8 cellular contexts compared by ENCODE assay signal in the genomic region with DNA sequence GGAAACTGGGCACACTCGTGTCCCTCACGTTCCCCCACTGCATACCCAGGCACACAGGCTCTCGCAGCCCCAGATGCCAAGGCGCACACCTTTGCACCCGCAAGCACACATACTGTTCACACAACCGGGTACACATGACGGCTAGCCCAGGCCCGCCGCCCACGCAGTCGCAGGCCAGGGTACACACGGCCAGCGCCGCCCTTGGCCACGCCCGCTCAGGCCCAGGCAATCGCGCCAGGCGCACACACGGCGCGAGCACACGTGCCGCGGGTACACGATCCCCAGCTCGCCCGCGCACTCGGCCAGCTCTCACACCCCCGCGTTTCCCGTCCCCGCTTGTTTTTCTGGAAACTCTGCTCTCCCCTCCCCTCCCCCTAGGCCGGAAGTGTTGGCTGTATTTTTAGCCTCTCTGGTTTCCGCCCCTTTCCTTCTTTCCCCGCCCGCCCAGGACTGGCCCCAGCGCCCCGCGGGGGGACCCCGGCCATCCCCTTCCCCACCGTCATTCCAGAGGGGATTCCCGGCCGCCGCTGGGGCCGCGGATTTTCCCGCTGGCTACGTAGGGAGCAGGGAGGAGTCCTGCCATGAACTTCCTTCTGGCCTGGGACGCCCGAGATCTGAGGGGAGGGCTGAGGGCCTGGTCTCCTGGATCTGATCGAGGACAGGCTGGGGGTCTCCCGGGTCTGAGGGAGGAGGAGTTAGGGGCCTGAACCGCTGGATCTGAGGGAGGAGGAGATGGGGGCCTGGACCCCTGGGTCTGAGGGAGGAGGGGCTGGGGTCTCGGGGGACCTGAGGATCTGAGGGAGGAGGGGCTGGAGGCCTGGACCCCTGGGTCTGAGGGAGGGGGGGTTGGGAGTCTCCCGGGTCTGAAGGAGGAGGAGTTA. TPM values are rescaled to one million over a fixed set of nuclear protein-coding genes. Genes with fewer than 3 reads are reported as not detected.
A peak's percentile ranks its signal among the peaks of the same experiment; 100 is the strongest.
DNase-seq lines count a peak whose midpoint lies in the region; ATAC-seq and TF ChIP-seq lines count a peak whose summit lies in the region.

No MANE protein-coding gene starts in this region.

- peak; percentile 27 for ATAC-seq in HG03135 (IDR thresholded peaks at IDR 0.05; ENCODE audit: unreplicated experiment)

- H3K27me3 Mint-ChIP-seq in endodermal cell (ENCODE audit: insufficient read depth) = no peaks in the 10 kb centered on the region

- H3K4me3 ChIP-seq in endodermal cell (ENCODE audit: low read length) = peak overlapping the region; percentile 76

- H3K9me3 Mint-ChIP-seq in endodermal cell = no peaks in the 10 kb centered on the region

- H3K36me3 ChIP-seq in endodermal cell (ENCODE audit: control insufficient read depth, insufficient read depth, low read length) = peaks cover 3% of the 10 kb centered on the region

- TF ChIP-seq POLR2A in GM10847 (IDR thresholded peaks at IDR 0.05; ENCODE audit: extremely low read depth, insufficient read length) = peak; percentile 23

- no peaks in the 10 kb centered on the region for H3K27me3 ChIP-seq in endodermal cell (ENCODE audit: control insufficient read depth, insufficient read depth, low read length, poor library complexity, severe bottlenecking)

- 7 to 18% methylated on average over 23 to 57 of the region's 57 CpGs for WGBS in endodermal cell (ENCODE audit: insufficient coverage in 1 of 2, insufficient read length in 1 of 2), 2 experiments

- H3K9ac ChIP-seq in endodermal cell (ENCODE audit: extremely low read depth, low read length, poor library complexity, severe bottlenecking) = peak overlapping the region; percentile 80

- H3K27ac Mint-ChIP-seq in endodermal cell = peak overlapping the region; percentile 100

- no peaks in the 10 kb centered on the region for H3K9me3 ChIP-seq in endodermal cell (ENCODE audit: control insufficient read depth, low read length)

- no peak for TF ChIP-seq CTCF in endodermal cell (conservative IDR thresholded peaks at IDR 0.05)

- peaks cover 46% of the 10 kb centered on the region for H3K4me1 Mint-ChIP-seq in endodermal cell

- peaks cover 21% of the 10 kb centered on the region for H3K4me1 ChIP-seq in endodermal cell (ENCODE audit: control insufficient read depth, insufficient read depth, low read length)

- peak overlapping the region; percentile 96 for H3K27ac ChIP-seq in endodermal cell (ENCODE audit: low read depth, low read length)

- H3K4me3 Mint-ChIP-seq in endodermal cell = peak overlapping the region; percentile 73

- peaks cover 10% of the 10 kb centered on the region for H3K36me3 Mint-ChIP-seq in endodermal cell (ENCODE audit: low read depth)

- DNase-seq in NOMO-1 treated with dmso at 0.1 percent for 144 hours (lab: John Stamatoyannopoulos, UW; ENCODE audit: unreplicated experiment) = peak; percentile 82
- peak; percentile 81 for DNase-seq in activated CD8-positive, alpha-beta memory T cell treated with anti-CD3 and anti-CD28 coated beads, Interleukin-2, amount 50 U/mL, for 4 hours
- peak; percentile 97 for DNase-seq in endodermal cell
- DNase-seq in mesenteric fat pad (ENCODE audit: low spot score) = peak; percentile 98
- DNase-seq in stimulated activated CD8-positive, alpha-beta memory T cell treated with anti-CD3 and anti-CD28 coated beads, Interleukin-12 subunit alpha, Interleukin-12 subunit beta, amount 100 ng/mL, for 24 hours (ENCODE audit: extremely low read depth) = peak; percentile 69
- no peak for DNase-seq in NCI-H446 treated with DMSO at 0.1 percent for 48 hours (lab: John Stamatoyannopoulos, UW)

RNA-seq across cellular contexts. Expression of a gene that starts 4.0 kb away (rescaled TPM):
- 10 to 100 TPM; 16.1 to 23.4 TPM for total RNA-seq in endodermal cell
- polyA plus RNA-seq in endodermal cell (2013, experiment 1 of 2) = 7.8 TPM
- 7.3 TPM for polyA plus RNA-seq in endodermal cell (2013, experiment 2 of 2)
- total RNA-seq in mesenteric fat pad = 1,383 TPM

RNA-seq across cellular contexts. Expression of a gene that starts 9.8 kb away (rescaled TPM):
- 100 to 1,000 TPM; 127 to 160 TPM for total RNA-seq in endodermal cell
- polyA plus RNA-seq in endodermal cell (2013, experiment 1 of 2) = 75.4 TPM
- polyA plus RNA-seq in endodermal cell (2013, experiment 2 of 2) = 69.8 TPM
- total RNA-seq in mesenteric fat pad = 56.4 TPM

RNA-seq across cellular contexts. Expression of a gene that starts 11.5 kb away (rescaled TPM):
- 10 to 100 TPM; 32.6 to 38.9 TPM for total RNA-seq in endodermal cell
- polyA plus RNA-seq in endodermal cell (2013, experiment 1 of 2) = 26.7 TPM
- polyA plus RNA-seq in endodermal cell (2013, experiment 2 of 2) = 24.1 TPM
- total RNA-seq in mesenteric fat pad = 34.1 TPM

RNA-seq across cellular contexts. Expression of a gene that starts 11.8 kb away (rescaled TPM):
- total RNA-seq in endodermal cell (10 to 100 TPM; 28.4 to 28.8 TPM), mesenteric fat pad (29.7 TPM)
- 40.6 TPM for polyA plus RNA-seq in endodermal cell (2013, experiment 1 of 2)
- 38.7 TPM for polyA plus RNA-seq in endodermal cell (2013, experiment 2 of 2)

RNA-seq across cellular contexts. Expression of a gene that starts 33.1 kb away (rescaled TPM):
- total RNA-seq in endodermal cell (1,000 to 10,000 TPM; 1,674 to 1,990 TPM), mesenteric fat pad (1,454 TPM)
- polyA plus RNA-seq in endodermal cell (2013, experiment 1 of 2) = 2,268 TPM
- 2,119 TPM for polyA plus RNA-seq in endodermal cell (2013, experiment 2 of 2)

Comparison
In these comparisons a context has a peak if more than half of its experiments do, and no peak if none do; other contexts are left out.
1. RNA of a gene that starts 4.0 kb away (total RNA-seq): 1,383 TPM in mesenteric fat pad (single experiment); 16.1 to 23.4 TPM in endodermal cell; every median in the first group is over 10 times any median in the second.